ENCODE assay signal across 14 cellular contexts in genomic region chr3:129116482-129116946, GRCh38. TPM values are rescaled to one million over a fixed set of nuclear protein-coding genes. Genes with fewer than 3 reads are reported as not detected.
A peak's percentile ranks its signal among the peaks of the same experiment; 100 is the strongest.
DNase-seq lines count a peak whose midpoint lies in the region; ATAC-seq, FAIRE-seq and TF ChIP-seq lines count a peak whose summit lies in the region.
"Had no signal": no experiment of that assay in that cellular context is flagged by ENCODE, and none has a peak within 500 bp of the region (broad histone marks: within the 10 kb centered on the region; RNA-seq: fewer than 3 reads in every experiment).

No MANE protein-coding gene starts in this region.

- H3K27ac ChIP-seq in CD4-positive, alpha-beta memory T cell (ENCODE audit: low read depth, low read length): peak overlapping the region; percentile 27
- H3K27ac ChIP-seq in IMR-90 (ENCODE audit: insufficient read depth, low read length) (peak overlapping the region; percentile 53; the same call in 1 of the 2 replicates), pancreas (no peak overlapping the region), prostate gland (no peak overlapping the region)
- H3K27ac ChIP-seq in naive thymus-derived CD4-positive, alpha-beta T cell (ENCODE audit: low read depth, low read length): peak overlapping the region; percentile 83

- H2BK20ac ChIP-seq in IMR-90 (ENCODE audit: low read depth, low read length): no peak overlapping the region

- peaks cover 73% of the 10 kb centered on the region for H4K20me1 ChIP-seq in IMR-90 (ENCODE audit: insufficient read depth, low read length)

- BruUV-seq in IMR-90 (replicated peaks; lab: Mats Ljungman, UMichigan): no TSS peak

- peaks cover 67% of the 10 kb centered on the region for H3K4me1 ChIP-seq in CD4-positive, alpha-beta memory T cell (ENCODE audit: insufficient read depth, low read length)
- peaks cover 10% of the 10 kb centered on the region for H3K4me1 ChIP-seq in IMR-90 (ENCODE audit: control insufficient read depth, insufficient read depth, low read length)
- H3K4me1 ChIP-seq in naive thymus-derived CD4-positive, alpha-beta T cell (ENCODE audit: control insufficient read depth in 2 of 2, insufficient read depth in 2 of 2, low read length in 2 of 2): peaks cover 32 to 65% of the 10 kb centered on the region in 2 donors
- peaks cover 4 to 24% (median 8%) of the 10 kb centered on the region in 3 donors for H3K4me1 ChIP-seq in pancreas
- peaks cover 11% of the 10 kb centered on the region for H3K4me1 ChIP-seq in prostate gland (replicated peaks)

- H2BK5ac ChIP-seq in IMR-90 (ENCODE audit: low read depth, low read length, poor library complexity, severe bottlenecking): no peak overlapping the region

- no peak overlapping the region for H2AK9ac ChIP-seq in IMR-90 (replicated peaks; ENCODE audit: low read depth, low read length, poor library complexity)

- no peak overlapping the region for H3K56ac ChIP-seq in IMR-90 (ENCODE audit: extremely low read depth, insufficient read depth, low read length)

- no peak overlapping the region for H2BK120ac ChIP-seq in IMR-90 (ENCODE audit: low read depth, low read length)

- WGBS in IMR-90 (ENCODE audit: extremely low coverage in 2 of 2, insufficient read length in 1 of 2), 2 experiments: 46% methylated on average over 3 of the region's 5 CpGs; no CpG with 5 or more reads in 1 of the 2 experiments
- 39 to 52% methylated on average over 5 of the region's 5 CpGs for WGBS in pancreas, 2 donors
- WGBS in prostate gland: 60% methylated on average over 5 of the region's 5 CpGs

- H3K9me1 ChIP-seq in IMR-90 (ENCODE audit: insufficient read depth, low read length): peaks cover 14% of the 10 kb centered on the region

- no peak overlapping the region for H2AFZ ChIP-seq in IMR-90 (replicated peaks; ENCODE audit: low read length, poor library complexity)

- peak overlapping the region; percentile 63 to 94 (median 82) for H3K4me3 Mint-ChIP-seq in CD4-positive, alpha-beta memory T cell
- peak overlapping the region; percentile 75 for H3K4me3 Mint-ChIP-seq in activated naive CD8-positive, alpha-beta T cell treated with anti-CD3 and anti-CD28 coated beads for 36 hours
- peak overlapping the region; percentile 86 to 99 (median 94) for H3K4me3 Mint-ChIP-seq in naive thymus-derived CD4-positive, alpha-beta T cell

- H3K36me3 Mint-ChIP-seq in CD4-positive, alpha-beta memory T cell: peaks cover 31 to 53% of the 10 kb centered on the region in 2 donors
- peaks cover 69% of the 10 kb centered on the region for H3K36me3 Mint-ChIP-seq in activated naive CD8-positive, alpha-beta T cell treated with anti-CD3 and anti-CD28 coated beads for 36 hours
- H3K36me3 Mint-ChIP-seq in naive thymus-derived CD4-positive, alpha-beta T cell: peaks cover 9 to 52% (median 46%) of the 10 kb centered on the region in 5 donors

- no peak overlapping the region for H2BK15ac ChIP-seq in IMR-90 (ENCODE audit: low read depth, low read length)

- no peak overlapping the region for H4K91ac ChIP-seq in IMR-90 (ENCODE audit: insufficient read depth, low read depth, low read length)

- CTCF ChIA-PET in CD4-positive, alpha-beta memory T cell (lab: Charles Lee; ENCODE audit: partially characterized antibody): interaction anchor here (0.6 to 11.7 kb wide), 9 partner anchors 16 to 100 kb away, joined by 3 to 132 read pairs (median 4); no protein-coding TSS in a partner anchor
- CTCF ChIA-PET in IMR-90 (lab: Yijun Ruan, JAX): no interaction called here
- CTCF ChIA-PET in naive thymus-derived CD4-positive, alpha-beta T cell (lab: Charles Lee): interaction anchor here (0.8 to 2.5 kb wide), 6 partner anchors 15 to 146 kb away, joined by 3 to 9 read pairs (median 4); no protein-coding TSS in a partner anchor

- H3K18ac ChIP-seq in IMR-90 (ENCODE audit: low read depth, low read length): no peak overlapping the region

- no peak overlapping the region for H2AK5ac ChIP-seq in IMR-90 (ENCODE audit: low read depth, low read length)

- H3K4ac ChIP-seq in IMR-90 (ENCODE audit: low read depth, low read length): no peak overlapping the region

- H3K36me3 ChIP-seq in CD4-positive, alpha-beta memory T cell (ENCODE audit: insufficient read depth, low read length): peaks cover 16% of the 10 kb centered on the region
- H3K36me3 ChIP-seq in IMR-90 (ENCODE audit: control insufficient read depth, insufficient read depth, low read length): peaks cover 12% of the 10 kb centered on the region
- peaks cover 0 to 37% (median 6%) of the 10 kb centered on the region in 3 experiments for H3K36me3 ChIP-seq in naive thymus-derived CD4-positive, alpha-beta T cell (ENCODE audit: control insufficient read depth in 2 of 3, insufficient read depth in 3 of 3, low read length in 3 of 3)
- no peaks in the 10 kb centered on the region for H3K36me3 ChIP-seq in pancreas
- H3K36me3 ChIP-seq in prostate gland: no peaks in the 10 kb centered on the region

- H4K8ac ChIP-seq in IMR-90 (ENCODE audit: low read depth in 2 of 2, low read length in 2 of 2): no peak overlapping the region

- peak overlapping the region; percentile 78; the same call in 1 of the 2 replicates for H3K23ac ChIP-seq in IMR-90 (ENCODE audit: low read depth, low read length)

- H4K5ac ChIP-seq in IMR-90 (ENCODE audit: low read depth, low read length): 0 out of 2 replicates have a peak overlapping the region, but pooled peaks have one; percentile 58

- no peak for FAIRE-seq in pancreas (lab: Jason Lieb, UNC)
- FAIRE-seq: GM19239 had no signal

- H3K27me3 Mint-ChIP-seq in CD4-positive, alpha-beta memory T cell: no peaks in the 10 kb centered on the region
- H3K27me3 Mint-ChIP-seq in activated naive CD8-positive, alpha-beta T cell treated with anti-CD3 and anti-CD28 coated beads for 36 hours: no peaks in the 10 kb centered on the region
- H3K27me3 Mint-ChIP-seq in naive thymus-derived CD4-positive, alpha-beta T cell: no peaks in the 10 kb centered on the region

- peaks cover 0 to 2% (median 0%) of the 10 kb centered on the region in 8 donors for H3K9me3 Mint-ChIP-seq in CD4-positive, alpha-beta memory T cell
- H3K9me3 Mint-ChIP-seq in activated naive CD8-positive, alpha-beta T cell treated with anti-CD3 and anti-CD28 coated beads for 36 hours: no peaks in the 10 kb centered on the region
- H3K9me3 Mint-ChIP-seq in naive thymus-derived CD4-positive, alpha-beta T cell: no peaks in the 10 kb centered on the region

- peak overlapping the region; percentile 89 to 97 (median 93) for H3K27ac Mint-ChIP-seq in CD4-positive, alpha-beta memory T cell
- peak overlapping the region; percentile 94 for H3K27ac Mint-ChIP-seq in activated naive CD8-positive, alpha-beta T cell treated with anti-CD3 and anti-CD28 coated beads for 36 hours
- peak overlapping the region; percentile 90 to 100 (median 96) for H3K27ac Mint-ChIP-seq in naive thymus-derived CD4-positive, alpha-beta T cell

- 0 out of 2 replicates have a peak overlapping the region, but pooled peaks have one; percentile 44 for H3K14ac ChIP-seq in IMR-90 (replicated peaks; ENCODE audit: low read depth, low read length)

- peak overlapping the region; percentile 70 for H3K4me2 ChIP-seq in IMR-90 (ENCODE audit: low read depth, low read length)

- POLR2A ChIA-PET in CD4-positive, alpha-beta memory T cell (lab: Charles Lee; ENCODE audit: partially characterized antibody): interaction anchor here (0.8 to 8.7 kb wide), 10 partner anchors 13 to 353 kb away, joined by 3 to 133 read pairs (median 6); partner anchors contain the start of gene CNBP
- POLR2A ChIA-PET in IMR-90 (lab: Charles Lee; ENCODE audit: unreplicated experiment): no interaction called here
- POLR2A ChIA-PET in naive thymus-derived CD4-positive, alpha-beta T cell (lab: Charles Lee): interaction anchor here (0.6 to 8.9 kb wide), 13 partner anchors 7 to 237 kb away, joined by 3 to 111 read pairs (median 3); partner anchors contain the start of genes ACAD9, CNBP and COPG1

- TF ChIP-seq CTCF in IMR-90 (conservative IDR thresholded peaks at IDR 0.05; ENCODE audit: low read depth, low read length) (no peak), pancreas (IDR thresholded peaks at IDR 0.05) (no peak), prostate gland (IDR thresholded peaks at IDR 0.05) (no peak)

- peak overlapping the region; percentile 55; the same call in 1 of the 2 replicates for H3K9ac ChIP-seq in IMR-90 (ENCODE audit: low read depth, low read length)

- TF ChIP-seq RAD21 in IMR-90 (IDR thresholded peaks at IDR 0.05; ENCODE audit: low read length): no peak

- intact Hi-C loops in CD4-positive, alpha-beta memory T cell (cut with micrococcal nuclease): no loop called here
- intact Hi-C loops in IMR-90 (cut with micrococcal nuclease): loop anchor here (10.0 kb wide), 1 partner anchor 62 kb away; no protein-coding TSS in a partner anchor
- intact Hi-C loops in naive thymus-derived CD4-positive, alpha-beta T cell (cut with micrococcal nuclease): loop anchor here (1.0 to 5.0 kb wide), 3 partner anchors 10 to 34 kb away; no protein-coding TSS in a partner anchor
- intact Hi-C loops in pancreas (cut with DNase I): no loop called here
- intact Hi-C loops in prostate gland (cut with DNase I): no loop called here

- H3K9me3 ChIP-seq in CD4-positive, alpha-beta memory T cell (ENCODE audit: control insufficient read depth in 1 of 2, low read length in 2 of 2): no peaks in the 10 kb centered on the region
- H3K9me3 ChIP-seq in IMR-90 (ENCODE audit: control insufficient read depth, insufficient read depth, low read length) (no peaks in the 10 kb centered on the region), pancreas (no peaks in the 10 kb centered on the region), prostate gland (no peaks in the 10 kb centered on the region)
- no peaks in the 10 kb centered on the region for H3K9me3 ChIP-seq in naive thymus-derived CD4-positive, alpha-beta T cell (ENCODE audit: control insufficient read depth in 2 of 3, low read length in 3 of 3)
- H3K9me3 ChIP-seq: esophagus squamous epithelium had no signal

- H3K4me3 ChIP-seq in CD4-positive, alpha-beta memory T cell (ENCODE audit: low read length in 2 of 2): peak overlapping the region; percentile 0 to 33
- H3K4me3 ChIP-seq in IMR-90 (ENCODE audit: insufficient read depth, low read depth, low read length): no peak overlapping the region
- H3K4me3 ChIP-seq in naive thymus-derived CD4-positive, alpha-beta T cell (ENCODE audit: low read length): peak overlapping the region; percentile 24
- no peak overlapping the region for H3K4me3 ChIP-seq in pancreas
- no peak overlapping the region for H3K4me3 ChIP-seq in prostate gland
- H3K4me3 ChIP-seq: esophagus squamous epithelium had no signal

- dilution Hi-C loops in IMR-90 (cut with HindIII; ENCODE audit: low sequenced_read_pairs, unreplicated experiment): no loop called here

- no peak for TF ChIP-seq POLR2A in IMR-90 (IDR thresholded peaks at IDR 0.05; ENCODE audit: low read depth, low read length)
- TF ChIP-seq POLR2A in prostate gland (IDR thresholded peaks at IDR 0.05): no peak

- ATAC-seq in IMR-90 (ENCODE audit: low read depth) (no peak), GM18867 (IDR thresholded peaks at IDR 0.05; ENCODE audit: unreplicated experiment) (no peak), pancreas (no peak)
- ATAC-seq in naive thymus-derived CD4-positive, alpha-beta T cell: no peak

- DNase-seq in CD4-positive, alpha-beta memory T cell: peak in 3 of 5 donors; percentile 19 to 39 (median 22)
- no peak for DNase-seq in IMR-90
- peak; percentile 24 for DNase-seq in activated naive CD8-positive, alpha-beta T cell treated with anti-CD3 and anti-CD28 coated beads for 36 hours
- peak in 7 of 9 donors; percentile 32 to 61 (median 57) for DNase-seq in naive thymus-derived CD4-positive, alpha-beta T cell
- DNase-seq in AG08396 (ENCODE audit: low spot score): no peak
- no peak for DNase-seq in pancreas
- no peak for DNase-seq in prostate gland (ENCODE audit: low spot score)
- DNase-seq: esophagus squamous epithelium; NCI-H1417; Right ventricle myocardium superior; stimulated activated CD4-positive, alpha-beta T cell treated with anti-CD3 and anti-CD28 coated beads, Interleukin-1b, Interleukin-23, amount 100 ng/mL, for 48 hours had no signal

- in situ Hi-C loops in IMR-90 (cut with MboI; ENCODE audit: low sequenced_read_pairs): no loop called here

- no peaks in the 10 kb centered on the region for H3K27me3 ChIP-seq in CD4-positive, alpha-beta memory T cell (ENCODE audit: insufficient read depth, low read length)
- H3K27me3 ChIP-seq in IMR-90 (ENCODE audit: control insufficient read depth, insufficient read depth, low read length): no peaks in the 10 kb centered on the region
- H3K27me3 ChIP-seq in naive thymus-derived CD4-positive, alpha-beta T cell (ENCODE audit: control insufficient read depth in 2 of 2, insufficient read depth in 2 of 2, low read length in 2 of 2): no peaks in the 10 kb centered on the region
- H3K27me3 ChIP-seq in pancreas: no peaks in the 10 kb centered on the region
- no peaks in the 10 kb centered on the region for H3K27me3 ChIP-seq in prostate gland (replicated peaks; ENCODE audit: insufficient read depth)
- H3K27me3 ChIP-seq: esophagus squamous epithelium had no signal

- peaks cover 37 to 78% of the 10 kb centered on the region in 2 experiments for H3K79me1 ChIP-seq in IMR-90 (ENCODE audit: low read depth in 1 of 2, low read length in 2 of 2)

- peaks cover 42 to 80% (median 61%) of the 10 kb centered on the region in 4 donors for H3K4me1 Mint-ChIP-seq in CD4-positive, alpha-beta memory T cell
- peaks cover 57% of the 10 kb centered on the region for H3K4me1 Mint-ChIP-seq in activated naive CD8-positive, alpha-beta T cell treated with anti-CD3 and anti-CD28 coated beads for 36 hours
- H3K4me1 Mint-ChIP-seq in naive thymus-derived CD4-positive, alpha-beta T cell: peaks cover 36 to 72% (median 69%) of the 10 kb centered on the region in 7 donors

RNA-seq across cellular contexts. Expression of gene RAB43, which starts 5.1 kb away (rescaled TPM):
- total RNA-seq in CD4-positive, alpha-beta memory T cell: 10 to 100 TPM; 64.5 to 68.4 TPM
- polyA plus RNA-seq in CD4-positive, alpha-beta memory T cell: 10 to 100 TPM; 11.3 to 16.2 TPM
- 9.2 and 9.9 TPM in 2 replicates for total RNA-seq in IMR-90 (2012; rRNA removed)
- 14.0 and 15.7 TPM in 2 replicates for polyA plus RNA-seq in IMR-90 (2012; rRNA removed)
- polyA plus RNA-seq in IMR-90 (2012; cell fraction: cytosol; rRNA removed): 6.9 and 17.3 TPM in 2 replicates
- 14.8 and 26.5 TPM in 2 replicates for polyA plus RNA-seq in IMR-90 (2012; cell fraction: nucleus; rRNA removed; ENCODE audit: low replicate concordance)
- total RNA-seq in activated naive CD8-positive, alpha-beta T cell treated with anti-CD3 and anti-CD28 coated beads for 36 hours: 10 to 100 TPM; 36.9 to 38.8 TPM
- total RNA-seq in naive thymus-derived CD4-positive, alpha-beta T cell: 100 to 1,000 TPM in 2 of 5 experiments, 10 to 100 TPM in 3; 58.6 to 122 (median 72.8) TPM
- 10 to 100 TPM; 27.2 to 56.0 TPM for polyA plus RNA-seq in naive thymus-derived CD4-positive, alpha-beta T cell
- 10 to 100 TPM in 2 of 6 donors, 1 to 10 TPM in 4; 7.2 to 18.7 (median 8.9) TPM for total RNA-seq in pancreas
- polyA plus RNA-seq in pancreas: 1 to 10 TPM; 4.7 to 9.4 TPM
- total RNA-seq in prostate gland: 10 to 100 TPM; 35.9 to 52.3 TPM

RNA-seq across cellular contexts. Expression of gene ISY1, which starts 44.3 kb away (rescaled TPM):
- total RNA-seq in CD4-positive, alpha-beta memory T cell: 10 to 100 TPM; 29.5 to 34.3 TPM
- 100 to 1,000 TPM in 1 of 2 donors, 10 to 100 TPM in 1; 98.7 to 104 TPM for polyA plus RNA-seq in CD4-positive, alpha-beta memory T cell
- total RNA-seq in IMR-90 (2012; rRNA removed) (28.5 and 39.7 TPM in 2 replicates), pancreas (10 to 100 TPM in 5 of 6 donors, 1 to 10 TPM in 1; 9.2 to 17.2 (median 14.6) TPM), prostate gland (10 to 100 TPM; 22.3 to 29.1 TPM)
- polyA plus RNA-seq in IMR-90 (2012; rRNA removed) (29.6 and 31.5 TPM in 2 replicates), pancreas (10 to 100 TPM; 11.3 to 11.6 TPM)
- polyA plus RNA-seq in IMR-90 (2012; cell fraction: cytosol; rRNA removed): 24.3 and 57.5 TPM in 2 replicates
- polyA plus RNA-seq in IMR-90 (2012; cell fraction: nucleus; rRNA removed; ENCODE audit: low replicate concordance): 7.6 and 7.8 TPM in 2 replicates
- 10 to 100 TPM; 77.7 to 80.1 TPM for total RNA-seq in activated naive CD8-positive, alpha-beta T cell treated with anti-CD3 and anti-CD28 coated beads for 36 hours
- total RNA-seq in naive thymus-derived CD4-positive, alpha-beta T cell: 10 to 100 TPM; 27.6 to 65.1 (median 37.4) TPM
- polyA plus RNA-seq in naive thymus-derived CD4-positive, alpha-beta T cell: 100 to 1,000 TPM; 115 to 130 TPM

RNA-seq across cellular contexts. Expression of gene GP9, which starts 55.9 kb away (rescaled TPM):
- not detected for total RNA-seq in CD4-positive, alpha-beta memory T cell
- not detected for polyA plus RNA-seq in CD4-positive, alpha-beta memory T cell
- total RNA-seq in IMR-90 (2012; rRNA removed) (not detected in 2 replicates), pancreas (not detected), prostate gland (not detected)
- polyA plus RNA-seq in IMR-90 (2012; rRNA removed) (not detected in 2 replicates), pancreas (under 1 TPM in 1 of 2 donors, not detected in 1; 0.14 TPM)
- polyA plus RNA-seq in IMR-90 (2012; cell fraction: cytosol; rRNA removed): not detected in 2 replicates
- not detected in 2 replicates for polyA plus RNA-seq in IMR-90 (2012; cell fraction: nucleus; rRNA removed; ENCODE audit: low replicate concordance)
- total RNA-seq in activated naive CD8-positive, alpha-beta T cell treated with anti-CD3 and anti-CD28 coated beads for 36 hours: not detected
- total RNA-seq in naive thymus-derived CD4-positive, alpha-beta T cell: 1 to 10 TPM in 1 of 5 experiments, not detected in 4; 2.5 TPM
- polyA plus RNA-seq in naive thymus-derived CD4-positive, alpha-beta T cell: not detected
- total RNA-seq: esophagus squamous epithelium, lung microvascular endothelial cell, Right ventricle myocardium superior had no signal

Comparison
In these comparisons a context has a peak if more than half of its experiments do, and no peak if none do; other contexts are left out.
1. DNase-seq: peak in CD4-positive, alpha-beta memory T cell (3 of 5), activated naive CD8-positive, alpha-beta T cell treated with anti-CD3 and anti-CD28 coated beads for 36 hours (single experiment) and naive thymus-derived CD4-positive, alpha-beta T cell (7 of 9); none in IMR-90 (single experiment), AG08396 (single experiment), pancreas (0 of 6) and prostate gland (single experiment).
2. H3K27ac ChIP-seq: peak in CD4-positive, alpha-beta memory T cell (single experiment), IMR-90 (single experiment) and naive thymus-derived CD4-positive, alpha-beta T cell (single experiment); none in pancreas (0 of 4) and prostate gland (0 of 2).
3. H3K4me3 ChIP-seq: peak in CD4-positive, alpha-beta memory T cell (2 of 2) and naive thymus-derived CD4-positive, alpha-beta T cell (single experiment); none in IMR-90 (single experiment), pancreas (0 of 4) and prostate gland (0 of 2).
4. intact Hi-C loops: an anchor here in IMR-90 (10.0 kb wide) and naive thymus-derived CD4-positive, alpha-beta T cell (1.0 to 5.0 kb wide); none called in CD4-positive, alpha-beta memory T cell, pancreas and prostate gland.
5. Peak in every context shown above with its lines, with median percentiles within 50 percentile points of each other: H3K27ac Mint-ChIP-seq and H3K4me3 Mint-ChIP-seq.